ENCODE assay signal across 30 cellular contexts in the genomic region with DNA sequence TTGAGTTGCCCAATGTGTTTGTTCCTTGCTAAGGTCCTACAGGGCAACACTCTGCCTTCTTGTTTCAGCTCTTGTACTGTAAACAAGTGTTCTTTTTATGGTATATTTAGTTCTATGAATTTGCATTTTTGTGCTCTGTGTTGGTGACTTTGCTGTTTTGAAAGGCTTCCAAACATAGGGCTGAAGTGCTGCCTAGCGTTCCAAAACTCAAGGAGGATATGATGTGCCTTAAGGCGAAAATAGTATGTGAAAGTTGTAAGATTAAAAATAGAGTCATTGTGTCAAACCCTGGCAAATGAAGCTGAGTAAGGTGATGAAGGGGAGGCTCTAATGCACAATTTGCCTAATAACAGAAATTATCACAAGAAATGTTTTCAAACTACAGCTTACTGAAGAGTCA.
"Had no signal": no experiment of that assay in that cellular context is flagged by ENCODE, and none has a peak within 500 bp of the region (broad histone marks: within the 10 kb centered on the region; RNA-seq: fewer than 3 reads in every experiment).

No MANE protein-coding gene starts in this region.

- H3K27ac ChIP-seq: PC-9, SJSA1 had no signal

- H3K4me3 ChIP-seq: MG63, PC-9, SJSA1 had no signal

- ATAC-seq: Panc1 had no signal

- H3K9ac ChIP-seq: SK-N-SH had no signal

- H3K4me2 ChIP-seq: PC-9, SK-N-SH had no signal

- H2AFZ ChIP-seq: PC-9 had no signal

- H3K9me3 ChIP-seq: MG63, SK-N-SH had no signal

- H3K27me3 ChIP-seq: MG63, SJSA1 had no signal

- H3K36me3 ChIP-seq: MG63, SJSA1 had no signal

- H3K4me1 ChIP-seq: SJSA1 had no signal

- DNase-seq: Kasumi-1, KG1, MG63, MV-4-11, NCI-H1092, NCI-H1105, NCI-H1417 treated with DMSO at 0.1 percent for 48 hours, NCI-H1436 treated with DMSO at 0.1 percent for 48 hours, NCI-H1694, NCI-H187, NCI-H1930, NCI-H2029 treated with DMSO at 0.1 percent for 48 hours, NCI-H2081 treated with DMSO at 0.1 percent for 48 hours, NCI-H2107, NCI-H2171, NCI-H226, NCI-H446 treated with DMSO at 0.1 percent for 48 hours, NCI-H510A, NCI-H524, NCI-H526, NCI-H69, NCI-H748 treated with DMSO at 0.1 percent for 48 hours, NCI-H82, PC-9, Right ventricle myocardium superior, SHP77 treated with DMSO at 0.1 percent for 48 hours, SK-N-SH, SW 1271 had no signal

- H3K9me2 ChIP-seq: SK-N-SH had no signal
